Comparison of ENCODE assay signal across 24 cellular contexts in the genomic region with DNA sequence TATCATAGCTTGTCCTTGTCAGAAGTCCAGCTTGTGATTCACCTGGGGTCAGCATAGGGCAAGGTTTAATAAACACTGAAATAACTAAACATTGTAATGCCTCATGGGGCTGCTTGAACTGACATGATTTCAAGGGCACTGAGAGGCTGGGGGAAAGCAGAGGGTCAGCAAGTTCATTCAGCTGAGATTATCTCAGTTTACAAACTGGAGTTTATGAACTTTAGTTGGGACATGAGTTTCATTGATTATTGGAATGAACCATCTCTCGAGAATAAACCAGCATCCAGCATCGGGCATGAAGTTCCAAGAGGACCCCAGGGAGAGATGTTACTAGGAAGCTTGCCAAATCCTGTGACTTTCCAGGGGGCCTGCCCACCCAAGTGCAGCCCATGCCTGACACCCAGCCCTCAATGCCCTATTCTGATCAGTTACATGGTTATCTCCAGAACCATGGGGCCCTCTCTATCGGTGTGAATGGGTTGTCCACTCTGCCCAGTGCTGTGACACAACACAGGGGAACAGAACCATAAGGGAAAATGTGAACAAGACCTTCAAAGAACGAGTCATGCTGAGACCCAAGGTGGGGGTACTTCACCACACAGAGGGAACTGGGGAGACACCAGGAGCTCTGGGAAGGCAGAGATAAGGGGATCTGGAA. TPM values are rescaled to one million over a fixed set of nuclear protein-coding genes. Genes with fewer than 3 reads are reported as not detected.
DNase-seq lines count a peak whose midpoint lies in the region; ATAC-seq, FAIRE-seq and TF ChIP-seq lines count a peak whose summit lies in the region.
"Had no signal": no experiment of that assay in that cellular context is flagged by ENCODE, and none has a peak within 500 bp of the region (broad histone marks: within the 10 kb centered on the region; RNA-seq: fewer than 3 reads in every experiment).

No MANE protein-coding gene starts in this region.

- intact Hi-C loops in HepG2 (cut with micrococcal nuclease; ENCODE audit: unreplicated experiment) (loop anchor here (5.0 kb wide), 1 partner anchor 84 kb away; a partner anchor contains a TSS), CD14-positive monocyte (cut with micrococcal nuclease) (no loop called here)

- H3K27me3 ChIP-seq in HepG2 (ENCODE audit: control insufficient read depth in 1 of 2, insufficient read depth in 2 of 2, low read length in 2 of 2) (no peaks in the 10 kb centered on the region), trophoblast cell (ENCODE audit: insufficient read depth, low read length) (no peaks in the 10 kb centered on the region)

- H3K36me3 Mint-ChIP-seq in WTC11 (0 out of 2 replicates have a peak, but pooled peaks cover 2% of the 10 kb centered on the region), CD14-positive monocyte (no peaks in the 10 kb centered on the region)

- H3K23ac ChIP-seq in trophoblast cell (ENCODE audit: low read length) = no peak overlapping the region

- H4K8ac ChIP-seq in trophoblast cell (ENCODE audit: low read depth, low read length) = no peak overlapping the region

- no TSS peak for BruUV-seq in HepG2 (replicated peaks; lab: Mats Ljungman, UMichigan)

- H3K27me3 Mint-ChIP-seq in WTC11 (ENCODE audit: low read depth) (peaks cover 18% of the 10 kb centered on the region), CD14-positive monocyte (ENCODE audit: low read depth in 3 of 3) (peaks cover 0 to 3% (median 3%) of the 10 kb centered on the region in 3 donors)

- no peak for TF ChIP-seq CTCF in WTC11 (IDR thresholded peaks at IDR 0.05)
- no peak for TF ChIP-seq CTCF in fibroblast of mammary gland (conservative IDR thresholded peaks at IDR 0.05; ENCODE audit: control insufficient read depth, insufficient read depth, low read depth, low read length)
- TF ChIP-seq CTCF in HepG2 (CRISPR knock-in tag; IDR thresholded peaks at IDR 0.05) = peak; percentile 23
- TF ChIP-seq CTCF in CD14-positive monocyte (IDR thresholded peaks at IDR 0.05) = no peak

- in situ Hi-C loops in HepG2 (cut with HindIII; ENCODE audit: extremely low pct_ligation_motif_present, low pct_unique_long_range_greater_than_20kb) = no loop called here

- H3K27ac Mint-ChIP-seq in WTC11 = no peak overlapping the region
- peak overlapping the region in 1 of 7 donors; percentile 49 for H3K27ac Mint-ChIP-seq in CD14-positive monocyte
- H3K27ac Mint-ChIP-seq: CD4-positive, CD25-positive, alpha-beta regulatory T cell; CD8-positive, alpha-beta T cell had no signal

- no peak overlapping the region for H2AFZ ChIP-seq in HepG2 (ENCODE audit: low read length)
- H2AFZ ChIP-seq in trophoblast cell (ENCODE audit: insufficient read depth, low read length, poor library complexity) = no peak overlapping the region
- H2AFZ ChIP-seq: GM23248 had no signal

- no peak overlapping the region for H3K18ac ChIP-seq in trophoblast cell (ENCODE audit: low read length)

- H3K4me1 ChIP-seq in HepG2 (ENCODE audit: insufficient read depth, low read length) (peaks cover 62% of the 10 kb centered on the region), trophoblast cell (ENCODE audit: control insufficient read depth in 1 of 2, insufficient read depth in 2 of 2, low read length in 2 of 2) (peaks cover 0 to 2% of the 10 kb centered on the region in 2 experiments)
- H3K4me1 ChIP-seq: Caco-2 had no signal

- no peak for TF ChIP-seq POLR2A in HepG2 (IDR thresholded peaks at IDR 0.05; ENCODE audit: insufficient read depth in 1 of 2, low read depth in 2 of 2, low read length in 2 of 2)

- H2BK5ac ChIP-seq in trophoblast cell (ENCODE audit: low read depth, low read length, poor library complexity) = no peak overlapping the region

- H3K79me2 ChIP-seq in HepG2 (ENCODE audit: insufficient read depth, low read length) (no peaks in the 10 kb centered on the region), trophoblast cell (ENCODE audit: control insufficient read depth, insufficient read depth, low read length, poor library complexity) (no peaks in the 10 kb centered on the region)

- POLR2A ChIA-PET in WTC11 (lab: Charles Lee) = no interaction called here
- POLR2A ChIA-PET in HepG2 (lab: Yijun Ruan, JAX) = interaction anchor here (0.6 to 1.4 kb wide), 7 partner anchors 9 to 177 kb away, joined by 3 to 8 read pairs (median 4); a partner anchor contains a TSS

- no peak for TF ChIP-seq RAD21 in HepG2 (CRISPR knock-in tag; IDR thresholded peaks at IDR 0.05)

- TF ChIP-seq EP300 in HepG2 (IDR thresholded peaks at IDR 0.05; ENCODE audit: low read depth in 2 of 2, low read length in 2 of 2) (peak in 1 of 2 experiments; percentile 94; a peak in 2 of 4 replicates), HepG2 (CRISPR knock-in tag; IDR thresholded peaks at IDR 0.05; ENCODE audit: borderline replicate concordance) (no peak)

- H3K14ac ChIP-seq in trophoblast cell (ENCODE audit: low read length) = peak overlapping the region; percentile 33

- H3K4me3 Mint-ChIP-seq in WTC11 (no peak overlapping the region), CD14-positive monocyte (no peak overlapping the region)
- H3K4me3 Mint-ChIP-seq: CD4-positive, CD25-positive, alpha-beta regulatory T cell; CD8-positive, alpha-beta T cell had no signal

- WGBS in HepG2 (ENCODE audit: low lambda C conversion rate) = 33% methylated on average over 2 of the region's 4 CpGs
- WGBS in trophoblast cell (ENCODE audit: extremely low coverage, insufficient coverage, insufficient read length) = no CpG with 5 or more reads among the region's 4 CpGs

- H3K9ac ChIP-seq in HepG2 (ENCODE audit: insufficient read depth, low read depth, low read length) (no peak overlapping the region), trophoblast cell (ENCODE audit: low read length) (no peak overlapping the region)
- H3K9ac ChIP-seq: GM23248 had no signal

- peaks cover 13% of the 10 kb centered on the region for H3K4me1 Mint-ChIP-seq in WTC11
- H3K4me1 Mint-ChIP-seq in CD14-positive monocyte = peaks cover 26% of the 10 kb centered on the region
- H3K4me1 Mint-ChIP-seq: CD4-positive, CD25-positive, alpha-beta regulatory T cell had no signal

- H3K36me3 ChIP-seq in HepG2 (replicated peaks in 1 of 2; ENCODE audit: control insufficient read depth in 1 of 2, insufficient read depth in 2 of 2, low read length in 2 of 2) = no peaks in the 10 kb centered on the region
- H3K36me3 ChIP-seq in trophoblast cell (ENCODE audit: control insufficient read depth in 1 of 2, insufficient read depth in 2 of 2, low read length in 2 of 2) = peaks cover 0 to 2% of the 10 kb centered on the region in 2 experiments

- H2BK12ac ChIP-seq in trophoblast cell (ENCODE audit: low read length) = no peak overlapping the region

- H3K9me3 ChIP-seq in HepG2 (ENCODE audit: low read length) = no peaks in the 10 kb centered on the region
- H3K9me3 ChIP-seq in trophoblast cell (ENCODE audit: insufficient read depth, low read depth, low read length) = no peaks in the 10 kb centered on the region
- H3K9me3 ChIP-seq: Caco-2 had no signal

- no peak for ATAC-seq in WTC11
- ATAC-seq in HepG2 = peak; percentile 94
- ATAC-seq in HG02840 (IDR thresholded peaks at IDR 0.05; ENCODE audit: low FRiP score, unreplicated experiment) = no peak
- ATAC-seq: CD8-positive, alpha-beta T cell; GM12878 had no signal

- H2BK120ac ChIP-seq in trophoblast cell (ENCODE audit: insufficient read depth, low read length, poor library complexity) = no peak overlapping the region

- H4K12ac ChIP-seq in trophoblast cell (ENCODE audit: low read depth, low read length) = no peak overlapping the region

- DNase-seq in WTC11 (ENCODE audit: low spot score) (no peak), fibroblast of mammary gland (ENCODE audit: low read depth) (peak; percentile 25), HepG2 (ENCODE audit: low spot score) (peak; percentile 83), trophoblast cell (no peak), NCI-H345 treated with DMSO at 0.1 percent for 48 hours (lab: John Stamatoyannopoulos, UW; ENCODE audit: unreplicated experiment) (no peak), CD14-positive monocyte (ENCODE audit: low spot score) (no peak)
- DNase-seq: C1 segment of cervical spinal cord; Caco-2; CD4-positive, CD25-positive, alpha-beta regulatory T cell; CD8-positive, alpha-beta T cell; DMS 273 treated with DMSO at 0.1 percent for 48 hours; DMS79; EL; GDM1; GM23248; H7; HCEC 1CT had no signal

- H4K91ac ChIP-seq in trophoblast cell (ENCODE audit: low read depth, low read length) = no peak overlapping the region

- peaks cover 14% of the 10 kb centered on the region for H3K9me3 Mint-ChIP-seq in WTC11
- H3K9me3 Mint-ChIP-seq in CD14-positive monocyte = peaks cover 12 to 21% (median 15%) of the 10 kb centered on the region in 7 donors

- peak; percentile 89 for FAIRE-seq in HepG2 (lab: Jason Lieb, UNC)
- FAIRE-seq: GM12878, GM19239, H1 had no signal

- no peak overlapping the region for H3K4ac ChIP-seq in trophoblast cell (ENCODE audit: low read depth, low read length)

- CTCF ChIA-PET in WTC11 (lab: Charles Lee) (no interaction called here), HepG2 (lab: Yijun Ruan, JAX; ENCODE audit: low intra/inter-chr PET ratio, low total read pairs) (no interaction called here)

- no peaks in the 10 kb centered on the region for H4K20me1 ChIP-seq in HepG2 (ENCODE audit: insufficient read depth, low read length)

- H3K27ac ChIP-seq in HepG2 (ENCODE audit: extremely low read length, insufficient read depth, low read length) (peak overlapping the region; percentile 51), trophoblast cell (ENCODE audit: low read depth, low read length) (no peak overlapping the region)
- H3K27ac ChIP-seq: GM23248 had no signal

- no peaks in the 10 kb centered on the region for H3K79me1 ChIP-seq in trophoblast cell (ENCODE audit: low read length)

- no peak overlapping the region for H2AK5ac ChIP-seq in trophoblast cell (ENCODE audit: low read length)

- H3K4me3 ChIP-seq in fibroblast of mammary gland (ENCODE audit: control insufficient read depth, low read depth, low read length) = no peak overlapping the region
- H3K4me3 ChIP-seq in HepG2 (replicated peaks in 1 of 3; ENCODE audit: insufficient read depth in 1 of 3, low read depth in 2 of 3, low read length in 3 of 3) = peak overlapping the region in 1 of 3 experiments; percentile 2; a peak in 1 of 6 replicates
- H3K4me3 ChIP-seq in trophoblast cell (ENCODE audit: low read depth, low read length) = no peak overlapping the region
- H3K4me3 ChIP-seq: GM12878, GM23248 had no signal

- H3K4me2 ChIP-seq in HepG2 (ENCODE audit: low read depth, low read length) = peak overlapping the region; percentile 40
- no peak overlapping the region for H3K4me2 ChIP-seq in trophoblast cell (ENCODE audit: low read length)

RNA-seq across cellular contexts. Expression of a gene that starts 7.9 kb away (rescaled TPM):
- total RNA-seq in WTC11 (2021) (not detected in 3 replicates), HepG2 (2016; rRNA removed; fragmentation: Illumina TruSeq; extraction: Trizol) (6.4 and 6.6 TPM in 2 replicates)
- 1.1 and 1.4 TPM in 2 replicates for total RNA-seq in HepG2 (2016; cell fraction: cytosol; rRNA removed; fragmentation: Illumina TruSeq; extraction: Trizol; ENCODE audit: low read depth)
- 5.7 and 6.4 TPM in 2 replicates for total RNA-seq in HepG2 (2016; cell fraction: insoluble cytoplasmic fraction; rRNA removed; fragmentation: Illumina TruSeq; extraction: Trizol)
- 2.3 and 2.5 TPM in 2 replicates for total RNA-seq in HepG2 (2016; cell fraction: membrane; rRNA removed; fragmentation: Illumina TruSeq; extraction: Trizol)
- 6.7 and 7.7 TPM in 2 replicates for total RNA-seq in HepG2 (2016; cell fraction: nucleus; rRNA removed; fragmentation: Illumina TruSeq; extraction: Trizol)
- polyA plus RNA-seq in HepG2 (2011; rRNA removed) (5.7 and 5.8 TPM in 2 replicates), CD14-positive monocyte (not detected)
- polyA plus RNA-seq in HepG2 (2011; cell fraction: cytosol; rRNA removed) = 1.5 and 3.1 TPM in 2 replicates
- 5.9 and 6.8 TPM in 2 replicates for polyA plus RNA-seq in HepG2 (2011; cell fraction: nucleus; rRNA removed)
- 10.4 and 10.9 TPM in 2 replicates for polyA plus RNA-seq in HepG2 (2012)
- 0.79 and 0.80 TPM in 2 replicates for polyA plus RNA-seq in HepG2 (2016; cell fraction: cytosol; fragmentation: Illumina TruSeq; extraction: Trizol; ENCODE audit: low read depth)
- polyA plus RNA-seq in HepG2 (2016; cell fraction: insoluble cytoplasmic fraction; fragmentation: Illumina TruSeq; extraction: Trizol; ENCODE audit: low read depth) = 5.8 and 6.0 TPM in 2 replicates
- 1.9 and 2.2 TPM in 2 replicates for polyA plus RNA-seq in HepG2 (2016; cell fraction: membrane; fragmentation: Illumina TruSeq; extraction: Trizol; ENCODE audit: low read depth)
- polyA plus RNA-seq in HepG2 (2016; cell fraction: nucleus; fragmentation: Illumina TruSeq; extraction: Trizol; ENCODE audit: insufficient read depth, low read depth) = 7.5 and 7.8 TPM in 2 replicates
- 0.38 TPM in 1 of 2 replicates, not detected in the other for polyA minus RNA-seq in HepG2 (2011; rRNA and poly(A)+ RNA removed; ENCODE audit: low replicate concordance)
- polyA minus RNA-seq in HepG2 (2011; cell fraction: cytosol; rRNA and poly(A)+ RNA removed) = 1.8 and 1.9 TPM in 2 replicates
- polyA minus RNA-seq in HepG2 (2011; cell fraction: nucleus; rRNA and poly(A)+ RNA removed) = 5.2 and 8.2 TPM in 2 replicates
- polyA plus RNA-seq in trophoblast cell (2013) = 0.72 and 0.81 TPM in 2 replicates
- total RNA-seq: A172; A673; Caco-2; CD4-positive, CD25-positive, alpha-beta regulatory T cell; CD8-positive, alpha-beta T cell; GM23248; H1; H7 had no signal
- polyA plus RNA-seq: BJ; CD4-positive, CD25-positive, alpha-beta regulatory T cell; GM23248; H1 had no signal

RNA-seq across cellular contexts. Expression of a gene that starts 41.1 kb away (rescaled TPM):
- 0.32 to 0.50 TPM (median 0.33 TPM) in 3 replicates for total RNA-seq in WTC11 (2021)
- 0.11 and 0.35 TPM in 2 replicates for total RNA-seq in HepG2 (2016; rRNA removed; fragmentation: Illumina TruSeq; extraction: Trizol)
- total RNA-seq in HepG2 (2016; cell fraction: cytosol; rRNA removed; fragmentation: Illumina TruSeq; extraction: Trizol; ENCODE audit: low read depth) = 0.09 TPM in 1 of 2 replicates, not detected in the other
- total RNA-seq in HepG2 (2016; cell fraction: insoluble cytoplasmic fraction; rRNA removed; fragmentation: Illumina TruSeq; extraction: Trizol) = 0.17 and 0.18 TPM in 2 replicates
- total RNA-seq in HepG2 (2016; cell fraction: membrane; rRNA removed; fragmentation: Illumina TruSeq; extraction: Trizol) = 0.25 and 0.28 TPM in 2 replicates
- total RNA-seq in HepG2 (2016; cell fraction: nucleus; rRNA removed; fragmentation: Illumina TruSeq; extraction: Trizol) = 0.53 TPM in 1 of 2 replicates, not detected in the other
- 0.07 and 0.24 TPM in 2 replicates for polyA plus RNA-seq in HepG2 (2011; rRNA removed)
- 0.07 and 0.10 TPM in 2 replicates for polyA plus RNA-seq in HepG2 (2011; cell fraction: cytosol; rRNA removed)
- 0.13 and 0.28 TPM in 2 replicates for polyA plus RNA-seq in HepG2 (2011; cell fraction: nucleus; rRNA removed)
- 0.32 and 0.55 TPM in 2 replicates for polyA plus RNA-seq in HepG2 (2012)
- polyA plus RNA-seq in HepG2 (2016; cell fraction: cytosol; fragmentation: Illumina TruSeq; extraction: Trizol; ENCODE audit: low read depth) = 0.09 TPM in 1 of 2 replicates, not detected in the other
- 0.21 and 0.24 TPM in 2 replicates for polyA plus RNA-seq in HepG2 (2016; cell fraction: insoluble cytoplasmic fraction; fragmentation: Illumina TruSeq; extraction: Trizol; ENCODE audit: low read depth)
- polyA plus RNA-seq in HepG2 (2016; cell fraction: membrane; fragmentation: Illumina TruSeq; extraction: Trizol; ENCODE audit: low read depth) = 0.07 and 0.09 TPM in 2 replicates
- 0.31 and 0.35 TPM in 2 replicates for polyA plus RNA-seq in HepG2 (2016; cell fraction: nucleus; fragmentation: Illumina TruSeq; extraction: Trizol; ENCODE audit: insufficient read depth, low read depth)
- polyA minus RNA-seq in HepG2 (2011; rRNA and poly(A)+ RNA removed; ENCODE audit: low replicate concordance) = 0.08 TPM in 1 of 2 replicates, not detected in the other
- polyA minus RNA-seq in HepG2 (2011; cell fraction: cytosol; rRNA and poly(A)+ RNA removed) = not detected in 2 replicates
- 0.75 TPM in 1 of 2 replicates, not detected in the other for polyA minus RNA-seq in HepG2 (2011; cell fraction: nucleus; rRNA and poly(A)+ RNA removed)
- polyA plus RNA-seq in trophoblast cell (2013) = 0.01 and 0.03 TPM in 2 replicates
- not detected for polyA plus RNA-seq in CD14-positive monocyte
- total RNA-seq: A172; A673; Caco-2; CD4-positive, CD25-positive, alpha-beta regulatory T cell; CD8-positive, alpha-beta T cell; GM23248; H1; H7 had no signal
- polyA plus RNA-seq: BJ; CD4-positive, CD25-positive, alpha-beta regulatory T cell; GM23248; H1 had no signal

Comparison
In these comparisons a context has a peak if more than half of its experiments do, and no peak if none do; other contexts are left out.
1. DNase-seq: peak in fibroblast of mammary gland (single experiment) and HepG2 (single experiment); none in WTC11 (single experiment), trophoblast cell (0 of 2), NCI-H345 treated with DMSO at 0.1 percent for 48 hours (single experiment) and CD14-positive monocyte (single experiment).